In the genomic region with DNA sequence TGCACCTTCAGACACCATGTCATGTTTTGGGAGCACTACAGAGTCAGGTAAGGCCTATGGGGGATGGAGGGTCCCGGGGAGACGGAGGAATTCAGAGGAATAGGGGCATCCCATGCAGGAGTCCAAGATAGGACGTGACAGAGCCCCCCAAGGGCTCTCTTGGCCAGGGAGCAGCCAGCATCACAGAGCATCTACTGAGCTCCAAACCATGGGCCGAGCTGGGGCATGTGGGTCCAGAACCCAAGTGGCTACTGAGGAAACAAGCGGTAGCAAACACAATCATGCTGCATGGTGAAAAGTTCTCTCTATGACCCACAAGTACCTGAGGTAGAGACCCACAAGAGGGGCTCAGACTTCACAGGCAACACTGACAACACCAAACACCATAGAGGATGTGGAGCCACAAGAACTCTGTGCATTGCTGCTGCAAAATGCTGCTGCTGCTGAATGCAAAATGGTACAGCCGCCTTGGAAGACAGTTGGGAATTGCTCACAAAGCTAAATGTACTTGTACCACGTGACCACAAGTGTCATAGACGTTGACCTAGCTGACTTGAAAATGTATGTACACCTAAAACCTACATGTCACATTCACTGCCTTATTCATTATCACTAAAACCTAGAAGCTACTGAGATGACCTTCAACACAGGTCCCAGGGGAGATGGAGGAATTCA, we compare ENCODE assay signal across 19 cellular contexts. TPM values are rescaled to one million over a fixed set of nuclear protein-coding genes. Genes with fewer than 3 reads are reported as not detected.
A peak's percentile ranks its signal among the peaks of the same experiment; 100 is the strongest.
DNase-seq lines count a peak whose midpoint lies in the region; ATAC-seq, FAIRE-seq and TF ChIP-seq lines count a peak whose summit lies in the region.
"Had no signal": no experiment of that assay in that cellular context is flagged by ENCODE, and none has a peak within 500 bp of the region (broad histone marks: within the 10 kb centered on the region; RNA-seq: fewer than 3 reads in every experiment).

No MANE protein-coding gene starts in this region.

- no peak overlapping the region for H3K9ac ChIP-seq in endodermal cell (ENCODE audit: extremely low read depth, low read length, poor library complexity, severe bottlenecking)
- H3K9ac ChIP-seq: BLaER1, GM23248 had no signal

- no peak for FAIRE-seq in A549 (lab: Jason Lieb, UNC)
- FAIRE-seq: GM19239, H54, HTR-8/SVneo had no signal

- POLR2A ChIA-PET in A549 (lab: Yijun Ruan, JAX) = no interaction called here

- TF ChIP-seq POLR2A in A549 (IDR thresholded peaks at IDR 0.05; ENCODE audit: low read length) = no peak

- H3K9me3 Mint-ChIP-seq in endodermal cell = peaks cover 19% of the 10 kb centered on the region

- H3K4me3 ChIP-seq in A549 = no peak overlapping the region
- no peak overlapping the region for H3K4me3 ChIP-seq in endodermal cell (ENCODE audit: low read length)
- H3K4me3 ChIP-seq: BLaER1, GM23248 had no signal

- no peak overlapping the region for H3K4me2 ChIP-seq in A549
- H3K4me2 ChIP-seq: BLaER1 had no signal

- CTCF ChIA-PET in A549 (lab: Yijun Ruan, JAX) = no interaction called here

- WGBS in A549 (ENCODE audit: missing lambda C conversion rate) = 4% methylated on average over 7 of the region's 8 CpGs
- 58 to 60% methylated on average over 4 to 8 of the region's 8 CpGs for WGBS in endodermal cell (ENCODE audit: insufficient coverage in 1 of 2, insufficient read length in 1 of 2), 2 experiments

- no peak overlapping the region for H3K27ac ChIP-seq in A549
- H3K27ac ChIP-seq in endodermal cell (ENCODE audit: low read depth, low read length) = no peak overlapping the region
- H3K27ac ChIP-seq: 22Rv1, BLaER1, GM23248 had no signal

- no peaks in the 10 kb centered on the region for H3K27me3 ChIP-seq in endodermal cell (ENCODE audit: control insufficient read depth, insufficient read depth, low read length, poor library complexity, severe bottlenecking)
- H3K27me3 ChIP-seq: BLaER1 had no signal

- H3K4me1 ChIP-seq in A549 = no peaks in the 10 kb centered on the region
- H3K4me1 ChIP-seq in endodermal cell (ENCODE audit: control insufficient read depth, insufficient read depth, low read length) = no peaks in the 10 kb centered on the region
- H3K4me1 ChIP-seq: BLaER1 had no signal

- H3K27me3 Mint-ChIP-seq in endodermal cell (ENCODE audit: insufficient read depth) = no peaks in the 10 kb centered on the region

- H3K9me3 ChIP-seq in A549 (no peaks in the 10 kb centered on the region), endodermal cell (ENCODE audit: control insufficient read depth, low read length) (peaks cover 24% of the 10 kb centered on the region)

- TF ChIP-seq CTCF in A549 (IDR thresholded peaks at IDR 0.05) (no peak), endodermal cell (conservative IDR thresholded peaks at IDR 0.05) (no peak)

- intact Hi-C loops in posterior vena cava (cut with DNase I) = no loop called here

- H3K27ac Mint-ChIP-seq in endodermal cell = no peak overlapping the region
- H3K27ac Mint-ChIP-seq: CD4-positive, CD25-positive, alpha-beta regulatory T cell had no signal

- TF ChIP-seq EP300 in A549 (IDR thresholded peaks at IDR 0.05) = no peak

- peak; percentile 4 for DNase-seq in NCI-H82 (lab: John Stamatoyannopoulos, UW)
- no peak for DNase-seq in NCI-H82 treated with DMSO at 0.1 percent for 48 hours (lab: John Stamatoyannopoulos, UW; ENCODE audit: unreplicated experiment)
- no peak for DNase-seq in A549 (ENCODE audit: low read depth in 1 of 2, low spot score in 1 of 2)
- DNase-seq in endodermal cell = peak; percentile 14
- peak; percentile 50 for DNase-seq in posterior vena cava (ENCODE audit: low spot score)
- no peak for DNase-seq in CD1c-positive myeloid dendritic cell (ENCODE audit: extremely low spot score)
- no peak for DNase-seq in stimulated activated CD4-positive, alpha-beta T cell treated with anti-CD3 and anti-CD28 coated beads, Interleukin-4, amount 100 ng/mL, for 1 hour
- DNase-seq: AML-193; CD4-positive, CD25-positive, alpha-beta regulatory T cell; DMS53; GF-D8; GM23248 had no signal

- no peak for TF ChIP-seq RAD21 in A549 (conservative IDR thresholded peaks at IDR 0.05 in 1 of 2, IDR thresholded peaks at IDR 0.05 in 1 of 2)

- no peak overlapping the region for H3K4me3 Mint-ChIP-seq in endodermal cell
- H3K4me3 Mint-ChIP-seq: CD4-positive, CD25-positive, alpha-beta regulatory T cell had no signal

- H3K36me3 Mint-ChIP-seq in endodermal cell (ENCODE audit: low read depth) = no peaks in the 10 kb centered on the region
- H3K36me3 Mint-ChIP-seq: CD4-positive, CD25-positive, alpha-beta regulatory T cell had no signal

- H3K36me3 ChIP-seq in endodermal cell (ENCODE audit: control insufficient read depth, insufficient read depth, low read length) = no peaks in the 10 kb centered on the region
- H3K36me3 ChIP-seq: BLaER1 had no signal

- no peak for ATAC-seq in A549
- no peak for ATAC-seq in GM21360 (IDR thresholded peaks at IDR 0.05; ENCODE audit: unreplicated experiment)
- ATAC-seq: HCT116 had no signal

- H3K4me1 Mint-ChIP-seq in endodermal cell = no peaks in the 10 kb centered on the region

TF ChIP-seq in A549, 52 proteins besides CTCF, POLR2A, EP300 and RAD21:
- TF ChIP-seq, protein P1, sequence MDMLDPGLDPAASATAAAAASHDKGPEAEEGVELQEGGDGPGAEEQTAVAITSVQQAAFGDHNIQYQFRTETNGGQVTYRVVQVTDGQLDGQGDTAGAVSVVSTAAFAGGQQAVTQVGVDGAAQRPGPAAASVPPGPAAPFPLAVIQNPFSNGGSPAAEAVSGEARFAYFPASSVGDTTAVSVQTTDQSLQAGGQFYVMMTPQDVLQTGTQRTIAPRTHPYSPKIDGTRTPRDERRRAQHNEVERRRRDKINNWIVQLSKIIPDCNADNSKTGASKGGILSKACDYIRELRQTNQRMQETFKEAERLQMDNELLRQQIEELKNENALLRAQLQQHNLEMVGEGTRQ (IDR thresholded peaks at IDR 0.05) = peak; percentile 26; the same call in 1 of the 2 replicates
- TF ChIP-seq FOSB (CRISPR knock-in tag; IDR thresholded peaks at IDR 0.05) = no peak

RNA-seq across cellular contexts. Expression of a gene that starts 33.4 kb away (rescaled TPM):
- not detected in 2 replicates for polyA plus RNA-seq in A549 (2011; rRNA removed)
- polyA plus RNA-seq in A549 (2012; cell fraction: cytosol; rRNA removed) = not detected in 2 replicates
- not detected in 2 replicates for polyA plus RNA-seq in A549 (2012; cell fraction: nucleus; rRNA removed)
- polyA plus RNA-seq in A549 (2017; fragmentation: RNase III; extraction: RNeasy Plus Mini Kit Qiagen cat#74134 plus additional on column Dnase treatment) = not detected in 3 replicates
- not detected in 2 replicates for polyA minus RNA-seq in A549 (2011; rRNA and poly(A)+ RNA removed)
- total RNA-seq in endodermal cell = not detected
- not detected for polyA plus RNA-seq in endodermal cell (2013, experiment 1 of 2)
- polyA plus RNA-seq in endodermal cell (2013, experiment 2 of 2) = not detected
- total RNA-seq in posterior vena cava = not detected
- total RNA-seq: CD4-positive, CD25-positive, alpha-beta regulatory T cell; GM23248 had no signal
- polyA plus RNA-seq: CD4-positive, CD25-positive, alpha-beta regulatory T cell; GM23248 had no signal

RNA-seq across cellular contexts. Expression of a gene that starts 38.4 kb away (rescaled TPM):
- 0.19 and 0.30 TPM in 2 replicates for polyA plus RNA-seq in A549 (2011; rRNA removed)
- polyA plus RNA-seq in A549 (2012; cell fraction: cytosol; rRNA removed) = 0.19 TPM in 2 replicates
- polyA plus RNA-seq in A549 (2012; cell fraction: nucleus; rRNA removed) = not detected in 2 replicates
- polyA plus RNA-seq in A549 (2017; fragmentation: RNase III; extraction: RNeasy Plus Mini Kit Qiagen cat#74134 plus additional on column Dnase treatment) = 0.41 to 1.2 TPM (median 0.69 TPM) in 3 replicates
- not detected in 2 replicates for polyA minus RNA-seq in A549 (2011; rRNA and poly(A)+ RNA removed)
- total RNA-seq in endodermal cell = not detected
- polyA plus RNA-seq in endodermal cell (2013, experiment 1 of 2) = 0.21 TPM
- polyA plus RNA-seq in endodermal cell (2013, experiment 2 of 2) = not detected
- total RNA-seq in posterior vena cava = under 1 TPM in 1 of 2 donors, not detected in 1; 0.24 TPM
- total RNA-seq: CD4-positive, CD25-positive, alpha-beta regulatory T cell; GM23248 had no signal
- polyA plus RNA-seq: CD4-positive, CD25-positive, alpha-beta regulatory T cell; GM23248 had no signal

Comparison
In these comparisons a context has a peak if more than half of its experiments do, and no peak if none do; other contexts are left out.
1. DNase-seq: peak in NCI-H82 (single experiment), endodermal cell (single experiment) and posterior vena cava (single experiment); none in NCI-H82 treated with DMSO at 0.1 percent for 48 hours (single experiment), A549 (0 of 2), CD1c-positive myeloid dendritic cell (single experiment) and stimulated activated CD4-positive, alpha-beta T cell treated with anti-CD3 and anti-CD28 coated beads, Interleukin-4, amount 100 ng/mL, for 1 hour (single experiment).